7 cellular contexts compared by ENCODE assay signal in the genomic region with DNA sequence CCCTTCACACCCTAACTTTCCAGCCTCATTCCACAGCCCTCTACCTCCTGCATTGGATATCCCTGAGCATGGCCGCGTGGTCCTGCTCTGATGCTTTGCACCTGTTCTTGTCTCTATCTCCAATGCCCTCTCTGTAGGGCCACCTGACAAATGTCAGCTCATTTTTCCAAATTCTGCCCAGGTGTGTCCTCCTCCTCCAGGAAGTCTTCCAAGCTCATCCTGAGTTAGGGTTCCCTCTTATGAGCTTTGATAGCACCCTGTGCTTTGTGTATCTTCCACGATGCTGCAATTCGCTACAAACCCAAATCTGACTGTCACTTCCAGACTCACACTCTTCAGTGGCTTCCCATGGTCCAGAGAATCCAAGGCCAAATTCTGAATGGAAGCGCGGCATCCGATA.
"Had no signal": no experiment of that assay in that cellular context is flagged by ENCODE, and none has a peak within 500 bp of the region (broad histone marks: within the 10 kb centered on the region; RNA-seq: fewer than 3 reads in every experiment).

No MANE protein-coding gene starts in this region.

- H3K4me3 Mint-ChIP-seq: GM23338, H9, IgD-negative memory B cell had no signal

- DNase-seq: H9, HCEC 1CT had no signal

- FAIRE-seq: H1, H54, HTR-8/SVneo had no signal

- H3K4me3 ChIP-seq: GM23338 had no signal

- H2AFZ ChIP-seq: GM23338 had no signal

- ATAC-seq: GM23338 had no signal

- H3K27ac Mint-ChIP-seq: GM23338, H9, IgD-negative memory B cell had no signal

- H3K4me1 Mint-ChIP-seq: GM23338, H9 had no signal

- H3K4me2 ChIP-seq: GM23338 had no signal
